1 cellular context compared by ENCODE assay signal in the genomic region with DNA sequence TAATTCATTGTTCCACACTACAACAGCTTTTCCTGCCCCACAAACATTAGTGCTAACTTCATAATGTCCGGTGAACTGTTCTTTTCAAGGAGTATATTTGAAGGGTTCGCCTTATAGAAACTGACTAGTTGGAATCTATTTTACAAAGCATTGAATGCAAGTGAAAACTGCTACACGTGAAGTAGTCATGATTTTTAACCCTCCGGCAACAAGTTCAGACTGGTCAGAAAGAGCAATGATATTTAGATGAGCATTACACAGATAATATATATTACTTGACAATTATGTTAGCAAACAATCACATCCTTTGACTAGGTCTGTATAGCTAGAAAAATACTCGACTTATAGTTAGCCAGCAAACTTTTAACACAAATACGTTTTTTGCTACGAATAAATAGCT.
TF ChIP-seq lines count a peak whose summit lies in the region.

No MANE protein-coding gene starts in this region.

TF ChIP-seq in IMR-90, 13 proteins besides CTCF, POLR2A, EP300 and RAD21 (continued from another document):
- TF ChIP-seq, protein P1, sequence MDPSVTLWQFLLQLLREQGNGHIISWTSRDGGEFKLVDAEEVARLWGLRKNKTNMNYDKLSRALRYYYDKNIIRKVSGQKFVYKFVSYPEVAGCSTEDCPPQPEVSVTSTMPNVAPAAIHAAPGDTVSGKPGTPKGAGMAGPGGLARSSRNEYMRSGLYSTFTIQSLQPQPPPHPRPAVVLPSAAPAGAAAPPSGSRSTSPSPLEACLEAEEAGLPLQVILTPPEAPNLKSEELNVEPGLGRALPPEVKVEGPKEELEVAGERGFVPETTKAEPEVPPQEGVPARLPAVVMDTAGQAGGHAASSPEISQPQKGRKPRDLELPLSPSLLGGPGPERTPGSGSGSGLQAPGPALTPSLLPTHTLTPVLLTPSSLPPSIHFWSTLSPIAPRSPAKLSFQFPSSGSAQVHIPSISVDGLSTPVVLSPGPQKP (IDR thresholded peaks at IDR 0.05; ENCODE audit: borderline replicate concordance, low read depth, low read length), result no peak
- no peak for TF ChIP-seq FOS (IDR thresholded peaks at IDR 0.05; ENCODE audit: low read depth, low read length)
- no peak for TF ChIP-seq BHLHE40 (IDR thresholded peaks at IDR 0.05; ENCODE audit: low read depth, low read length)
- TF ChIP-seq, protein P2, sequence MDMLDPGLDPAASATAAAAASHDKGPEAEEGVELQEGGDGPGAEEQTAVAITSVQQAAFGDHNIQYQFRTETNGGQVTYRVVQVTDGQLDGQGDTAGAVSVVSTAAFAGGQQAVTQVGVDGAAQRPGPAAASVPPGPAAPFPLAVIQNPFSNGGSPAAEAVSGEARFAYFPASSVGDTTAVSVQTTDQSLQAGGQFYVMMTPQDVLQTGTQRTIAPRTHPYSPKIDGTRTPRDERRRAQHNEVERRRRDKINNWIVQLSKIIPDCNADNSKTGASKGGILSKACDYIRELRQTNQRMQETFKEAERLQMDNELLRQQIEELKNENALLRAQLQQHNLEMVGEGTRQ (IDR thresholded peaks at IDR 0.05; ENCODE audit: low read depth, low read length), result no peak
- no peak for TF ChIP-seq RCOR1 (IDR thresholded peaks at IDR 0.05; ENCODE audit: insufficient replicate concordance, low read length)
- no peak for TF ChIP-seq SMC3 (IDR thresholded peaks at IDR 0.05; ENCODE audit: low read depth, low read length)
- no peak for TF ChIP-seq MAZ (IDR thresholded peaks at IDR 0.05; ENCODE audit: borderline replicate concordance, low read depth, low read length)
- TF ChIP-seq CHD1 (IDR thresholded peaks at IDR 0.05; ENCODE audit: low read depth, low read length), result no peak
- no peak for TF ChIP-seq CEBPB (IDR thresholded peaks at IDR 0.05; ENCODE audit: low read depth, low read length)
- no peak for TF ChIP-seq NFE2L2 (IDR thresholded peaks at IDR 0.05; ENCODE audit: low read depth, low read length)
